Comparison of ENCODE assay signal across 28 cellular contexts in the genomic region with DNA sequence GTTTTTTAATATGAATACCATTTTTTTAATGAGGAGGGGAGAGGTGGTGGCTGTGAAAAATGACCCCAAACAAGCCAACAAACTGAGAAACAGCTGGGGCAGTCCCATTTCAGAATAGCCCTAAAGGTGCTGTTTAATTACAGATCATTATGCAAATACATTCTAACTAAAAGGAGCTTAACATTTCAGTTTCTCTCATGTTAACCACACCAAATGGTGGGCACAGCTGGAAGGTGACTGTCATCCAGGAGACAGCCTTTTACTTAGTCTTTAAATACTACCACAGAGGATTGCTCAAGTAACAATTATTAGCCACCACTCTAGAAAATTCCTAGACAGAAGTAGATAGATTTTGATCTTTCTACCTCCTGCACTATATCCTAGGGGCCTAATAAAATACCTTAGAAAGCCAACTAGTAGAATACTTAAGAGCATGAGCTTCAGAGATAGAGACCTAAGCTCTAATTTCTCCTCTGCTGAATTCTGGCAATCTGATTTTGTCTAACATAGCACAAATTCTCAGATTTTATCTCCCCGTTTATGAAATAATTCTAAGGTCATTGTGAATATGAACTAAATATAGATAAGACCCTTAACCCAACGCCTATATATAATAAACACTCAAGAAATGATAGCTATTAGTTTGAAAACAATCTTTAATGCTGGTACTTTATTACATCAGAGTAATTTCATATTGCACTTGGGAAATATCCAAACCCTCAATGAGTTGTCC.
"Had no signal": no experiment of that assay in that cellular context is flagged by ENCODE, and none has a peak within 500 bp of the region (broad histone marks: within the 10 kb centered on the region; RNA-seq: fewer than 3 reads in every experiment).

No MANE protein-coding gene starts in this region.

- H3K4me2 ChIP-seq: smooth muscle cell had no signal

- H3K4me3 Mint-ChIP-seq: activated CD4-positive, alpha-beta T cell treated with anti-CD3 and anti-CD28 coated beads, Interleukin-2, amount 10 ng/mL, durations not matched to agents 7 days and 5 days; activated CD8-positive, alpha-beta T cell treated with anti-CD3 and anti-CD28 coated beads for 36 hours; activated naive CD4-positive, alpha-beta T cell treated with anti-CD3 and anti-CD28 coated beads, Interleukin-2, amount 50 U/mL, for 24 hours; activated naive CD8-positive, alpha-beta T cell treated with anti-CD3 and anti-CD28 coated beads, Interleukin-2, amount 50 U/mL, for 24 hours; naive thymus-derived CD4-positive, alpha-beta T cell; stimulated activated naive B cell treated with anti-CD40 and anti-IgM and Interleukin-4, amounts not matched to agents 10 μg/mL and 1 μg/mL and 100 μg/mL, for 72 hours had no signal

- H3K27ac Mint-ChIP-seq: activated CD4-positive, alpha-beta T cell treated with anti-CD3 and anti-CD28 coated beads, Interleukin-2, amount 10 ng/mL, durations not matched to agents 7 days and 5 days; activated CD8-positive, alpha-beta T cell treated with anti-CD3 and anti-CD28 coated beads for 36 hours; activated naive CD4-positive, alpha-beta T cell treated with anti-CD3 and anti-CD28 coated beads, Interleukin-2, amount 50 U/mL, for 24 hours; activated naive CD8-positive, alpha-beta T cell treated with anti-CD3 and anti-CD28 coated beads, Interleukin-2, amount 50 U/mL, for 24 hours; activated T-helper 2 cell treated with anti-CD3 and anti-CD28 coated beads, Interferon-gamma antibody, Interleukin-2, Interleukin-4, amounts not matched to agents 10 μg/mL and 5 μg/mL and 100 μg/mL, durations not matched to agents 14 hours and 24 hours and 36 hours; naive thymus-derived CD4-positive, alpha-beta T cell; stimulated activated naive B cell treated with anti-CD40 and anti-IgM and Interleukin-4, amounts not matched to agents 10 μg/mL and 1 μg/mL and 100 μg/mL, for 72 hours had no signal

- H3K27me3 ChIP-seq: breast epithelium, pancreas, right atrium auricular region, stomach, thyroid gland, upper lobe of right lung had no signal

- H3K36me3 Mint-ChIP-seq: activated naive CD4-positive, alpha-beta T cell treated with anti-CD3 and anti-CD28 coated beads, Interleukin-2, amount 50 U/mL, for 24 hours; naive thymus-derived CD4-positive, alpha-beta T cell; stimulated activated naive B cell treated with anti-CD40 and anti-IgM and Interleukin-4, amounts not matched to agents 10 μg/mL and 1 μg/mL and 100 μg/mL, for 72 hours had no signal

- H3K9me3 Mint-ChIP-seq: activated naive CD4-positive, alpha-beta T cell treated with anti-CD3 and anti-CD28 coated beads, Interleukin-2, amount 50 U/mL, for 24 hours; activated naive CD8-positive, alpha-beta T cell treated with anti-CD3 and anti-CD28 coated beads, Interleukin-2, amount 50 U/mL, for 24 hours had no signal

- H3K36me3 ChIP-seq: breast epithelium, pancreas, right atrium auricular region, stomach, thyroid gland, upper lobe of right lung, WERI-Rb-1 had no signal

- H3K9me3 ChIP-seq: breast epithelium, pancreas, psoas muscle, right atrium auricular region, stomach, thyroid gland, upper lobe of right lung had no signal

- DNase-seq: activated CD4-positive, alpha-beta T cell treated with anti-CD3 and anti-CD28 coated beads, Interleukin-2, amount 10 ng/mL, durations not matched to agents 7 days and 5 days; activated CD4-positive, CD25-positive, alpha-beta regulatory T cell treated with anti-CD3 and anti-CD28 coated beads, Interleukin-2, amount 50 U/mL, for 72 hours; activated CD8-positive, alpha-beta T cell treated with anti-CD3 and anti-CD28 coated beads for 36 hours; activated naive CD8-positive, alpha-beta T cell treated with anti-CD3 and anti-CD28 coated beads, Interleukin-2, amount 50 U/mL, for 24 hours; activated T-cell treated with anti-CD3 and anti-CD28 coated beads, Interleukin-2, amount 50 U/mL, for 48 hours; amygdala; central memory CD4-positive, alpha-beta T cell; foreskin fibroblast; head of caudate nucleus; hypothalamus; midbrain; naive thymus-derived CD4-positive, alpha-beta T cell; nucleus accumbens; pancreas; psoas muscle; stimulated activated CD4-positive, alpha-beta T cell treated with anti-CD3 and anti-CD28 coated beads, Interleukin-15, amount 100 ng/mL, for 24 hours; stimulated activated CD4-positive, alpha-beta T cell treated with anti-CD3 and anti-CD28 coated beads, Interleukin-2, amount 100 ng/mL, for 24 hours; stimulated activated naive B cell treated with anti-CD40 and anti-IgM and Interleukin-4, amounts not matched to agents 10 μg/mL and 1 μg/mL and 100 μg/mL, for 72 hours; stomach; T-helper 9 cell; upper lobe of right lung; WERI-Rb-1 had no signal

- H3K4me3 ChIP-seq: breast epithelium, pancreas, psoas muscle, right atrium auricular region, smooth muscle cell, stomach, thyroid gland, upper lobe of right lung had no signal

- H3K4me1 ChIP-seq: breast epithelium, pancreas, psoas muscle, right atrium auricular region, stomach, thyroid gland, upper lobe of right lung had no signal

- H3K4me1 Mint-ChIP-seq: activated CD4-positive, alpha-beta T cell treated with anti-CD3 and anti-CD28 coated beads, Interleukin-2, amount 10 ng/mL, durations not matched to agents 7 days and 5 days; activated naive CD4-positive, alpha-beta T cell treated with anti-CD3 and anti-CD28 coated beads, Interleukin-2, amount 50 U/mL, for 24 hours; activated naive CD8-positive, alpha-beta T cell treated with anti-CD3 and anti-CD28 coated beads, Interleukin-2, amount 50 U/mL, for 24 hours; naive thymus-derived CD4-positive, alpha-beta T cell; stimulated activated naive B cell treated with anti-CD40 and anti-IgM and Interleukin-4, amounts not matched to agents 10 μg/mL and 1 μg/mL and 100 μg/mL, for 72 hours had no signal

- ATAC-seq: activated CD8-positive, alpha-beta T cell treated with anti-CD3 and anti-CD28 coated beads for 36 hours; activated naive CD8-positive, alpha-beta T cell treated with anti-CD3 and anti-CD28 coated beads, Interleukin-2, amount 50 U/mL, for 24 hours; naive thymus-derived CD4-positive, alpha-beta T cell; pancreas; psoas muscle; stimulated activated naive B cell treated with anti-CD40 and anti-IgM and Interleukin-4, amounts not matched to agents 10 μg/mL and 1 μg/mL and 100 μg/mL, for 72 hours; upper lobe of right lung had no signal

- H3K27me3 Mint-ChIP-seq: activated CD4-positive, alpha-beta T cell treated with anti-CD3 and anti-CD28 coated beads, Interleukin-2, amount 10 ng/mL, durations not matched to agents 7 days and 5 days; activated CD8-positive, alpha-beta T cell treated with anti-CD3 and anti-CD28 coated beads for 36 hours; activated naive CD8-positive, alpha-beta T cell treated with anti-CD3 and anti-CD28 coated beads, Interleukin-2, amount 50 U/mL, for 24 hours; naive thymus-derived CD4-positive, alpha-beta T cell; stimulated activated naive B cell treated with anti-CD40 and anti-IgM and Interleukin-4, amounts not matched to agents 10 μg/mL and 1 μg/mL and 100 μg/mL, for 72 hours had no signal

- H3K27ac ChIP-seq: breast epithelium, pancreas, psoas muscle, right atrium auricular region, stomach, thyroid gland, upper lobe of right lung, WERI-Rb-1 had no signal
